9 cellular contexts compared by ENCODE assay signal in the genomic region with DNA sequence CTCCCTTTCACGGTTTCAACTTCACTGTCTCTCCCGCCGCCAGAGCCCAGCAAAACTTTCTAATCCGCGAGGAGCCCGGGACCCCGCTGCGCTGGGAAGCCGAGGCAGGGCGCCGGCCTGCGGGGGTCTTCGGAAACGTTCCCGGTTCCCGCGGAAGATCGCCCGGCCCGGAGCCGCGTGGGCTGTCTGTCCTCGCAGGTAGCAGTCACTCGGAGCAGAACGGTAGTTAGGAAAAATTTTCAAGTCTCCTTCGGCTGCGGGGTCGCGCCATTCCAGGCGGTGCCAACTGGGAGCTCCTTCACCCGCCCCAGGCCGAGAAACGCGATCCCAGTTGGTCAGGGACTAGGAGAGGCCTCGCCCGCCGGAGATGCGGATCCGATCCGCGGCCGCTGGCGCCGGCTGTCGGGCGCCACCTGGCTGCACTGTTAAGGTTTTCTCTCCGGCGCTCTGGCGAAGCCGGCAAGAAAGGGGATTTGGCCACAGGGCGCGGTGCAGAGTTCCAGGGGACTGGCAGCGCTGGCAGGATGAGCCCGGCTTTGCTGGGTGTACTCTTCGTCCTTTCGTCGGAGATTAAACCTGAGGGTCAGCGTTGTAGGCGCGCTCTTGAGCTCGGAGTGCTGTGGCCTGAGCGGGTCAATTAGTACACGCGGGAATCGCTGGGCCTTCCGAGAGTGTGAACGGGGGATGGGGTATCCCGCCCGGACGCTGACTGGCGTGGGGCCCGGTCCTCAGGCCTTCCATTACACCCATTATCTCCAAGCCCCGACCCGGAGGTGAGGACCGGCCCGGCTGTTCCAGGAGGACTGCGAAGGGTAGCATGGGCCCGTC.
DNase-seq lines count a peak whose midpoint lies in the region; ATAC-seq, FAIRE-seq and TF ChIP-seq lines count a peak whose summit lies in the region.
"Had no signal": no experiment of that assay in that cellular context is flagged by ENCODE, and none has a peak within 500 bp of the region (broad histone marks: within the 10 kb centered on the region; RNA-seq: fewer than 3 reads in every experiment).

No MANE protein-coding gene starts in this region.

- peak overlapping the region; percentile 52 for H3K4me3 Mint-ChIP-seq in T-helper 1 cell treated with Interleukin-12 subunit alpha and Interleukin-12 subunit beta and Interleukin-4 antibody, amounts not matched to agents 30 μg/mL and 1 μg/mL, for 36 hours

- no peaks in the 10 kb centered on the region for H3K36me3 Mint-ChIP-seq in T-helper 1 cell treated with Interleukin-12 subunit alpha and Interleukin-12 subunit beta and Interleukin-4 antibody, amounts not matched to agents 30 μg/mL and 1 μg/mL, for 36 hours (ENCODE audit: low read depth)

- H3K4me1 Mint-ChIP-seq in T-helper 1 cell treated with Interleukin-12 subunit alpha and Interleukin-12 subunit beta and Interleukin-4 antibody, amounts not matched to agents 30 μg/mL and 1 μg/mL, for 36 hours (ENCODE audit: low read depth) = peaks cover 14% of the 10 kb centered on the region

- H3K9me3 Mint-ChIP-seq in T-helper 1 cell treated with Interleukin-12 subunit alpha and Interleukin-12 subunit beta and Interleukin-4 antibody, amounts not matched to agents 30 μg/mL and 1 μg/mL, for 36 hours = no peaks in the 10 kb centered on the region

- TF ChIP-seq CTCF in heart left ventricle (IDR thresholded peaks at IDR 0.05) (peak; percentile 62 to 91 (median 84)), pancreas (IDR thresholded peaks at IDR 0.05) (peak; percentile 68 to 81 (median 76))

- peak; percentile 87 to 98 (median 94) for ATAC-seq in heart left ventricle
- ATAC-seq in pancreas = peak; percentile 94 to 98 (median 97)

- peak overlapping the region; percentile 22 to 82 (median 63) for H3K4me3 ChIP-seq in heart left ventricle
- peak overlapping the region; percentile 21 to 54 (median 32) for H3K4me3 ChIP-seq in pancreas
- peak overlapping the region; percentile 39 for H3K4me3 ChIP-seq in thymus (ENCODE audit: low read length)

- no peak for TF ChIP-seq POLR2A in heart left ventricle (IDR thresholded peaks at IDR 0.05)

- no peak for FAIRE-seq in pancreas (lab: Jason Lieb, UNC)
- FAIRE-seq: A204.1 had no signal

- H3K27ac Mint-ChIP-seq in T-helper 1 cell treated with Interleukin-12 subunit alpha and Interleukin-12 subunit beta and Interleukin-4 antibody, amounts not matched to agents 30 μg/mL and 1 μg/mL, for 36 hours = no peak overlapping the region

- H3K27me3 ChIP-seq in heart left ventricle = peaks cover 0 to 4% (median 0%) of the 10 kb centered on the region in 9 donors
- H3K27me3 ChIP-seq in pancreas = peaks cover 0 to 3% (median 0%) of the 10 kb centered on the region in 4 donors
- H3K27me3 ChIP-seq in thymus (ENCODE audit: control insufficient read depth, insufficient read depth) = peaks cover 17% of the 10 kb centered on the region

- H3K36me3 ChIP-seq in heart left ventricle (no peaks in the 10 kb centered on the region), pancreas (no peaks in the 10 kb centered on the region), thymus (ENCODE audit: control insufficient read depth, insufficient read depth) (no peaks in the 10 kb centered on the region)

- peak overlapping the region in 9 of 12 donors; percentile 10 to 75 (median 63) for H3K27ac ChIP-seq in heart left ventricle
- peak overlapping the region in 3 of 4 donors; percentile 29 to 41 (median 39) for H3K27ac ChIP-seq in pancreas
- no peak overlapping the region for H3K27ac ChIP-seq in thymus (ENCODE audit: low read depth)

- intact Hi-C loops in heart left ventricle (cut with DNase I) (loop anchor here (1.0 to 10.0 kb wide), 16 partner anchors 53 to 394 kb away; a partner anchor contains a TSS), pancreas (cut with DNase I) (loop anchor here in 1 of 3 donors (10.0 kb wide), 2 partner anchors 197 to 397 kb away; no protein-coding TSS in a partner anchor)

- WGBS in heart left ventricle, 4 donors = 6 to 8% (median 6%) methylated on average over 52 to 78 of the region's 78 CpGs
- 5 to 6% methylated on average over 78 of the region's 78 CpGs for WGBS in pancreas, 2 donors
- WGBS in thymus = 8% methylated on average over 78 of the region's 78 CpGs

- H3K4me1 ChIP-seq in heart left ventricle (peaks cover 0 to 21% (median 11%) of the 10 kb centered on the region in 12 donors), pancreas (no peaks in the 10 kb centered on the region), thymus (ENCODE audit: control insufficient read depth, insufficient read depth, low read length) (no peaks in the 10 kb centered on the region)

- DNase-seq in NCI-H1417 (lab: John Stamatoyannopoulos, UW) (peak; percentile 27 to 78 (median 64)), NCI-H1417 treated with DMSO at 0.1 percent for 48 hours (lab: John Stamatoyannopoulos, UW) (no peak), M059J (ENCODE audit: low read depth) (peak; percentile 75), amniotic epithelial cell (ENCODE audit: low read depth) (peak; percentile 73), heart left ventricle (peak; percentile 83 to 92 (median 85)), pancreas (peak; percentile 69 to 92 (median 82))

- H3K27me3 Mint-ChIP-seq in T-helper 1 cell treated with Interleukin-12 subunit alpha and Interleukin-12 subunit beta and Interleukin-4 antibody, amounts not matched to agents 30 μg/mL and 1 μg/mL, for 36 hours (ENCODE audit: low read depth) = peaks cover 62% of the 10 kb centered on the region

- H3K9me3 ChIP-seq in heart left ventricle (no peaks in the 10 kb centered on the region), pancreas (no peaks in the 10 kb centered on the region), thymus (ENCODE audit: control insufficient read depth) (no peaks in the 10 kb centered on the region)
